In genomic region chr11:8717876-8718753, GRCh38 we compare ENCODE assay signal across 1 cellular context.
TF ChIP-seq lines count a peak whose summit lies in the region.

No MANE protein-coding gene starts in this region.

TF ChIP-seq in liver, 16 proteins besides CTCF, POLR2A, EP300 and RAD21 (continued from another document):
- TF ChIP-seq, protein P1, sequence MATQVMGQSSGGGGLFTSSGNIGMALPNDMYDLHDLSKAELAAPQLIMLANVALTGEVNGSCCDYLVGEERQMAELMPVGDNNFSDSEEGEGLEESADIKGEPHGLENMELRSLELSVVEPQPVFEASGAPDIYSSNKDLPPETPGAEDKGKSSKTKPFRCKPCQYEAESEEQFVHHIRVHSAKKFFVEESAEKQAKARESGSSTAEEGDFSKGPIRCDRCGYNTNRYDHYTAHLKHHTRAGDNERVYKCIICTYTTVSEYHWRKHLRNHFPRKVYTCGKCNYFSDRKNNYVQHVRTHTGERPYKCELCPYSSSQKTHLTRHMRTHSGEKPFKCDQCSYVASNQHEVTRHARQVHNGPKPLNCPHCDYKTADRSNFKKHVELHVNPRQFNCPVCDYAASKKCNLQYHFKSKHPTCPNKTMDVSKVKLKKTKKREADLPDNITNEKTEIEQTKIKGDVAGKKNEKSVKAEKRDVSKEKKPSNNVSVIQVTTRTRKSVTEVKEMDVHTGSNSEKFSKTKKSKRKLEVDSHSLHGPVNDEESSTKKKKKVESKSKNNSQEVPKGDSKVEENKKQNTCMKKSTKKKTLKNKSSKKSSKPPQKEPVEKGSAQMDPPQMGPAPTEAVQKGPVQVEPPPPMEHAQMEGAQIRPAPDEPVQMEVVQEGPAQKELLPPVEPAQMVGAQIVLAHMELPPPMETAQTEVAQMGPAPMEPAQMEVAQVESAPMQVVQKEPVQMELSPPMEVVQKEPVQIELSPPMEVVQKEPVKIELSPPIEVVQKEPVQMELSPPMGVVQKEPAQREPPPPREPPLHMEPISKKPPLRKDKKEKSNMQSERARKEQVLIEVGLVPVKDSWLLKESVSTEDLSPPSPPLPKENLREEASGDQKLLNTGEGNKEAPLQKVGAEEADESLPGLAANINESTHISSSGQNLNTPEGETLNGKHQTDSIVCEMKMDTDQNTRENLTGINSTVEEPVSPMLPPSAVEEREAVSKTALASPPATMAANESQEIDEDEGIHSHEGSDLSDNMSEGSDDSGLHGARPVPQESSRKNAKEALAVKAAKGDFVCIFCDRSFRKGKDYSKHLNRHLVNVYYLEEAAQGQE (IDR thresholded peaks at IDR 0.05) = peak; percentile 32
- TF ChIP-seq FOXA1 (IDR thresholded peaks at IDR 0.05) (no peak), HNF4A (conservative IDR thresholded peaks at IDR 0.05) (peak; percentile 64 to 78), TAF1 (conservative IDR thresholded peaks at IDR 0.05) (no peak), NR2F2 (IDR thresholded peaks at IDR 0.05) (no peak), GABPA (IDR thresholded peaks at IDR 0.05 in 1 of 2, conservative IDR thresholded peaks at IDR 0.05 in 1 of 2) (peak in 1 of 2 donors; percentile 67), RXRA (IDR thresholded peaks at IDR 0.05) (peak; percentile 75 to 89)
TF ChIP-seq in liver: peak in this region for 9.
